ENCODE assay signal across 22 cellular contexts in genomic region chr2:216229488-216229887, GRCh38.
DNase-seq lines count a peak whose midpoint lies in the region; ATAC-seq, FAIRE-seq and TF ChIP-seq lines count a peak whose summit lies in the region.
"Had no signal": no experiment of that assay in that cellular context is flagged by ENCODE, and none has a peak within 500 bp of the region (broad histone marks: within the 10 kb centered on the region; RNA-seq: fewer than 3 reads in every experiment).

No MANE protein-coding gene starts in this region.

- H3K4me3 ChIP-seq in K562: no peak overlapping the region
- H3K4me3 ChIP-seq: A549; BLaER1 treated with 17β-estradiol and CSF1 and Interleukin-3, amounts not matched to agents 10 nM and 100 nM had no signal

- CTCF ChIA-PET in K562 (lab: Yijun Ruan, JAX; ENCODE audit: low intra/inter-chr PET ratio): no interaction called here

- H3K27ac ChIP-seq in K562 (ENCODE audit: extremely low read depth, low read depth, low read length): peak overlapping the region; percentile 21; the same call in 1 of the 3 replicates
- H3K27ac ChIP-seq: 22Rv1; A549; BLaER1 treated with 17β-estradiol and CSF1 and Interleukin-3, amounts not matched to agents 10 nM and 100 nM; C4-2B had no signal

- 10% methylated on average over 3 of the region's 3 CpGs for WGBS in K562 (ENCODE audit: insufficient coverage, low coverage, missing lambda C conversion rate)

- FAIRE-seq in GM12891 (lab: Jason Lieb, UNC) (peak; percentile 13), K562 (lab: Jason Lieb, UNC) (no peak)
- FAIRE-seq: A549, D721Med, GM12892, GM18507 had no signal

- peaks cover 10% of the 10 kb centered on the region for H3K36me3 Mint-ChIP-seq in activated CD4-positive, alpha-beta T cell treated with anti-CD3 and anti-CD28 coated beads, Interleukin-2, amount 10 ng/mL, durations not matched to agents 24 days and 14 days (ENCODE audit: low read depth)

- peaks cover 2% of the 10 kb centered on the region for H3K4me1 Mint-ChIP-seq in activated CD4-positive, alpha-beta T cell treated with anti-CD3 and anti-CD28 coated beads, Interleukin-2, amount 10 ng/mL, durations not matched to agents 24 days and 14 days
- H3K4me1 Mint-ChIP-seq: B cell had no signal

- H3K79me2 ChIP-seq in K562 (ENCODE audit: control insufficient read depth, insufficient read depth, low read length): no peaks in the 10 kb centered on the region

- TF ChIP-seq POLR2A in GM12891 (IDR thresholded peaks at IDR 0.05; ENCODE audit: low read depth, low read length) (no peak), K562 (conservative IDR thresholded peaks at IDR 0.05) (no peak)

- H3K9ac ChIP-seq in K562 (ENCODE audit: insufficient read depth in 1 of 2, low read depth in 2 of 2, low read length in 2 of 2): no peak overlapping the region
- H3K9ac ChIP-seq: BLaER1 treated with 17β-estradiol and CSF1 and Interleukin-3, amounts not matched to agents 10 nM and 100 nM had no signal

- H3K9me3 Mint-ChIP-seq in activated CD4-positive, alpha-beta T cell treated with anti-CD3 and anti-CD28 coated beads, Interleukin-2, amount 10 ng/mL, durations not matched to agents 24 days and 14 days: peaks cover 18% of the 10 kb centered on the region

- DNase-seq in activated CD4-positive, alpha-beta T cell treated with anti-CD3 and anti-CD28 coated beads, Interleukin-2, amount 10 ng/mL, durations not matched to agents 24 days and 14 days: peak; percentile 1
- no peak for DNase-seq in activated CD4-positive, alpha-beta T cell treated with anti-CD3 and anti-CD28 coated beads for 48 hours
- DNase-seq in GM12891 (ENCODE audit: insufficient read length, low spot score): no peak
- DNase-seq in OCI-M1 (lab: John Stamatoyannopoulos, UW): peak; percentile 59
- DNase-seq in K562 (ENCODE audit: extremely low read depth in 1 of 4, low spot score in 3 of 4): no peak
- DNase-seq in NCI-H510A (lab: John Stamatoyannopoulos, UW): no peak
- DNase-seq in foreskin melanocyte: no peak
- DNase-seq: AML-193; Caco-2; Calu3; CD4-positive, alpha-beta T cell; CD8-positive, alpha-beta T cell; DMS79 treated with DMSO at 0.1 percent for 48 hours; GF-D8 had no signal

- no peak overlapping the region; the same call in 1 of the 2 replicates for H3K4me2 ChIP-seq in K562 (ENCODE audit: insufficient read depth, low read length)
- H3K4me2 ChIP-seq: A549; BLaER1 treated with 17β-estradiol and CSF1 and Interleukin-3, amounts not matched to agents 10 nM and 100 nM had no signal

- no peaks in the 10 kb centered on the region for H3K27me3 ChIP-seq in K562 (ENCODE audit: control insufficient read depth in 2 of 2, insufficient read depth in 2 of 2, low read length in 2 of 2)
- H3K27me3 ChIP-seq: BLaER1 treated with 17β-estradiol and CSF1 and Interleukin-3, amounts not matched to agents 10 nM and 100 nM had no signal

- no peaks in the 10 kb centered on the region for H3K9me1 ChIP-seq in K562 (ENCODE audit: control insufficient read depth, insufficient read depth, low read length)

- no peak overlapping the region for H2AFZ ChIP-seq in K562 (ENCODE audit: low read depth, low read length)

- H3K4me1 ChIP-seq in K562 (replicated peaks in 1 of 2; ENCODE audit: control insufficient read depth in 2 of 2, insufficient read depth in 2 of 2, low read length in 2 of 2): no peaks in the 10 kb centered on the region; a peak in 1 of 5 replicates
- H3K4me1 ChIP-seq: A549, Caco-2 had no signal

- no peaks in the 10 kb centered on the region for H4K20me1 ChIP-seq in K562 (replicated peaks; ENCODE audit: control insufficient read depth, insufficient read depth, low read length)
- H4K20me1 ChIP-seq: BLaER1 treated with 17β-estradiol and CSF1 and Interleukin-3, amounts not matched to agents 10 nM and 100 nM had no signal

- H3K27ac Mint-ChIP-seq in activated CD4-positive, alpha-beta T cell treated with anti-CD3 and anti-CD28 coated beads, Interleukin-2, amount 10 ng/mL, durations not matched to agents 24 days and 14 days: no peak overlapping the region
- H3K27ac Mint-ChIP-seq: B cell; CD4-positive, alpha-beta T cell; CD8-positive, alpha-beta T cell had no signal

- H3K36me3 ChIP-seq in K562 (ENCODE audit: control insufficient read depth, insufficient read depth, low read length): no peaks in the 10 kb centered on the region

- TF ChIP-seq EP300 in K562 (IDR thresholded peaks at IDR 0.05; ENCODE audit: low read length): peak; percentile 60; the same call in 1 of the 2 replicates

- H3K27me3 Mint-ChIP-seq in activated CD4-positive, alpha-beta T cell treated with anti-CD3 and anti-CD28 coated beads, Interleukin-2, amount 10 ng/mL, durations not matched to agents 24 days and 14 days: no peaks in the 10 kb centered on the region
- H3K27me3 Mint-ChIP-seq: B cell; CD4-positive, alpha-beta T cell had no signal

- no peak for TF ChIP-seq CTCF in K562 (IDR thresholded peaks at IDR 0.05 in 2 of 3, conservative IDR thresholded peaks at IDR 0.05 in 1 of 3; ENCODE audit: insufficient read depth in 2 of 3, low read depth in 1 of 3, low read length in 3 of 3)

- intact Hi-C loops in activated CD4-positive, alpha-beta T cell treated with anti-CD3 and anti-CD28 coated beads, Interleukin-2, amount 10 ng/mL, durations not matched to agents 24 days and 14 days (cut with micrococcal nuclease): no loop called here
- intact Hi-C loops in K562 (cut with micrococcal nuclease): no loop called here

- no peak overlapping the region for H3K4me3 Mint-ChIP-seq in activated CD4-positive, alpha-beta T cell treated with anti-CD3 and anti-CD28 coated beads, Interleukin-2, amount 10 ng/mL, durations not matched to agents 24 days and 14 days
- H3K4me3 Mint-ChIP-seq: B cell; CD4-positive, alpha-beta T cell; CD8-positive, alpha-beta T cell had no signal

- no peaks in the 10 kb centered on the region; the same call in 1 of the 2 replicates for H3K9me3 ChIP-seq in K562 (replicated peaks; ENCODE audit: control insufficient read depth, insufficient read depth, low read depth, low read length)

- no TSS peak for BruUV-seq in K562 (replicated peaks; lab: Mats Ljungman, UMichigan)

- no peak for ATAC-seq in K562
- ATAC-seq: A549; CD8-positive, alpha-beta T cell had no signal

- no peak for TF ChIP-seq RAD21 in K562 (CRISPR knock-in tag; conservative IDR thresholded peaks at IDR 0.05 in 1 of 2, IDR thresholded peaks at IDR 0.05 in 1 of 2)

- POLR2A ChIA-PET in K562 (lab: Yijun Ruan, JAX): no interaction called here

- in situ Hi-C loops in K562 (cut with MboI): no loop called here

TF ChIP-seq in GM12891, 5 proteins besides CTCF, POLR2A, EP300 and RAD21:
- TF ChIP-seq POU2F2 (IDR thresholded peaks at IDR 0.05; ENCODE audit: low read depth, low read length): no peak
- TF ChIP-seq TAF1 (IDR thresholded peaks at IDR 0.05; ENCODE audit: low read depth, low read length): no peak
- no peak for TF ChIP-seq SPI1 (IDR thresholded peaks at IDR 0.05; ENCODE audit: low read depth, low read length)
- TF ChIP-seq POLR2AphosphoS5 (IDR thresholded peaks at IDR 0.05; ENCODE audit: low read depth, low read length): no peak
- no peak for TF ChIP-seq PAX5 (IDR thresholded peaks at IDR 0.05; ENCODE audit: insufficient read depth, low read length, severe bottlenecking)

TF ChIP-seq in K562, 482 proteins besides CTCF, POLR2A, EP300 and RAD21 (continues in another document):
- no peak for TF ChIP-seq PTRF (tag; IDR thresholded peaks at IDR 0.05)
- TF ChIP-seq SIN3B (IDR thresholded peaks at IDR 0.05; ENCODE audit: low read depth): no peak
- TF ChIP-seq CREB3 (tag; conservative IDR thresholded peaks at IDR 0.05; ENCODE audit: low read depth): no peak
- no peak for TF ChIP-seq BRD4 (IDR thresholded peaks at IDR 0.05)
- TF ChIP-seq ZC3H8 (IDR thresholded peaks at IDR 0.05): no peak
- no peak for TF ChIP-seq HES1 (IDR thresholded peaks at IDR 0.05; ENCODE audit: low read depth)
- no peak for TF ChIP-seq NFE2L1 (tag; IDR thresholded peaks at IDR 0.05; ENCODE audit: borderline replicate concordance, low read depth)
- TF ChIP-seq MTA2 (IDR thresholded peaks at IDR 0.05; ENCODE audit: low read depth): 0 out of 2 replicates have a peak, but pooled peaks have one; percentile 26
- TF ChIP-seq ZNF316 (IDR thresholded peaks at IDR 0.05): peak; percentile 67
- no peak for TF ChIP-seq ZNF589 (CRISPR knock-in tag; IDR thresholded peaks at IDR 0.05; ENCODE audit: low read depth)
- TF ChIP-seq TCF3 (CRISPR knock-in tag; IDR thresholded peaks at IDR 0.05): peak; percentile 26; the same call in 1 of the 2 replicates
- TF ChIP-seq PML (IDR thresholded peaks at IDR 0.05; ENCODE audit: low read length): no peak
- no peak for TF ChIP-seq CLOCK (CRISPR knock-in tag; IDR thresholded peaks at IDR 0.05; ENCODE audit: borderline replicate concordance)

Comparison
In these comparisons a context has a peak if more than half of its experiments do, and no peak if none do; other contexts are left out.
1. DNase-seq: peak in activated CD4-positive, alpha-beta T cell treated with anti-CD3 and anti-CD28 coated beads, Interleukin-2, amount 10 ng/mL, durations not matched to agents 24 days and 14 days (single experiment) and OCI-M1 (single experiment); none in activated CD4-positive, alpha-beta T cell treated with anti-CD3 and anti-CD28 coated beads for 48 hours (single experiment), GM12891 (single experiment), K562 (0 of 4), NCI-H510A (single experiment) and foreskin melanocyte (single experiment).